In genomic region chr14:56341766-56342418, GRCh38 we compare ENCODE assay signal across 10 cellular contexts.
DNase-seq lines count a peak whose midpoint lies in the region; ATAC-seq and TF ChIP-seq lines count a peak whose summit lies in the region.
"Had no signal": no experiment of that assay in that cellular context is flagged by ENCODE, and none has a peak within 500 bp of the region (broad histone marks: within the 10 kb centered on the region; RNA-seq: fewer than 3 reads in every experiment).

No MANE protein-coding gene starts in this region.

- no peaks in the 10 kb centered on the region for H3K23me2 ChIP-seq in H9 (ENCODE audit: insufficient read length, low read depth, low read length, poor library complexity, severe bottlenecking)

- no peaks in the 10 kb centered on the region for H3K9me3 ChIP-seq in H9 (ENCODE audit: control insufficient read depth, low read depth, low read length)
- H3K9me3 ChIP-seq: ovary had no signal

- H3K9ac ChIP-seq in H9 (ENCODE audit: extremely low read depth, insufficient read length, low read length): no peak overlapping the region

- H4K5ac ChIP-seq in H9 (ENCODE audit: insufficient read length, low read depth, low read length): no peak overlapping the region

- H3K4me3 ChIP-seq in astrocyte of the spinal cord (ENCODE audit: low read depth, low read length): no peak overlapping the region
- H3K4me3 ChIP-seq: ovary had no signal

- H3K4me1 ChIP-seq in H9 (ENCODE audit: insufficient read depth, low read length): no peaks in the 10 kb centered on the region

- H2BK20ac ChIP-seq in H9 (ENCODE audit: low read depth, low read length, poor library complexity, severe bottlenecking): no peak overlapping the region

- intact Hi-C loops in activated naive CD4-positive, alpha-beta T cell treated with anti-CD3 and anti-CD28 coated beads for 36 hours (cut with micrococcal nuclease): loop anchor here (2.0 to 10.0 kb wide), 5 partner anchors 133 to 903 kb away; no protein-coding TSS in a partner anchor

- H3K23ac ChIP-seq in H9 (ENCODE audit: insufficient read length, low read depth, low read length): no peak overlapping the region

- H3K9me3 Mint-ChIP-seq in H9 (no peaks in the 10 kb centered on the region), nephron progenitor cell (peaks cover 1% of the 10 kb centered on the region)
- no peaks in the 10 kb centered on the region for H3K9me3 Mint-ChIP-seq in activated naive CD4-positive, alpha-beta T cell treated with anti-CD3 and anti-CD28 coated beads for 36 hours

- H3K27me3 Mint-ChIP-seq in H9 (ENCODE audit: low read depth) (no peaks in the 10 kb centered on the region; the same call in 1 of the 2 replicates), nephron progenitor cell (ENCODE audit: low read depth, poor library complexity) (no peaks in the 10 kb centered on the region)
- no peaks in the 10 kb centered on the region for H3K27me3 Mint-ChIP-seq in activated naive CD4-positive, alpha-beta T cell treated with anti-CD3 and anti-CD28 coated beads for 36 hours (ENCODE audit: low read depth)

- no peak overlapping the region for H3K27ac Mint-ChIP-seq in H9
- peak overlapping the region; percentile 24 for H3K27ac Mint-ChIP-seq in nephron progenitor cell
- H3K27ac Mint-ChIP-seq in activated naive CD4-positive, alpha-beta T cell treated with anti-CD3 and anti-CD28 coated beads for 36 hours: no peak overlapping the region

- no peak overlapping the region for H3K27ac ChIP-seq in H9 (ENCODE audit: insufficient read length, low read depth, low read length)

- H3K36me3 Mint-ChIP-seq in H9 (ENCODE audit: insufficient read depth in 1 of 3, low read depth in 3 of 3): no peaks in the 10 kb centered on the region
- peaks cover under 1% of the 10 kb centered on the region for H3K36me3 Mint-ChIP-seq in nephron progenitor cell (ENCODE audit: low read depth)
- H3K36me3 Mint-ChIP-seq in activated naive CD4-positive, alpha-beta T cell treated with anti-CD3 and anti-CD28 coated beads for 36 hours (ENCODE audit: low read depth): no peaks in the 10 kb centered on the region

- no peaks in the 10 kb centered on the region for H3K79me2 ChIP-seq in H9 (ENCODE audit: insufficient read depth, low read length)

- H2BK5ac ChIP-seq in H9 (ENCODE audit: insufficient read length, low read length): no peak overlapping the region

- DNase-seq in H9: no peak
- peak; percentile 41 for DNase-seq in astrocyte of the spinal cord (ENCODE audit: low read depth, low spot score)
- peak; percentile 23 for DNase-seq in nephron progenitor cell
- no peak for DNase-seq in NCI-H1436 (lab: John Stamatoyannopoulos, UW)
- DNase-seq in cerebellum (ENCODE audit: low spot score): no peak
- no peak for DNase-seq in activated naive CD4-positive, alpha-beta T cell treated with anti-CD3 and anti-CD28 coated beads for 36 hours
- DNase-seq in NCI-H774 (lab: John Stamatoyannopoulos, UW): no peak
- DNase-seq: NCI-H2029 treated with DMSO at 0.1 percent for 48 hours, ovary had no signal

- no peaks in the 10 kb centered on the region for H3K79me1 ChIP-seq in H9 (ENCODE audit: insufficient read depth, low read depth, low read length, poor library complexity, severe bottlenecking)

- H3K4ac ChIP-seq in H9 (ENCODE audit: low read depth, low read length): no peak overlapping the region

- in situ Hi-C loops in astrocyte of the spinal cord (cut with HindIII; ENCODE audit: low sequenced_read_pairs): no loop called here

- TF ChIP-seq CTCF in H9 (conservative IDR thresholded peaks at IDR 0.05): no peak
- no peak for TF ChIP-seq CTCF in astrocyte of the spinal cord (IDR thresholded peaks at IDR 0.05; ENCODE audit: low read depth, low read length)
- no peak for TF ChIP-seq CTCF in nephron progenitor cell (IDR thresholded peaks at IDR 0.05)

- H3K4me1 Mint-ChIP-seq in H9 (no peaks in the 10 kb centered on the region), nephron progenitor cell (peaks cover 62% of the 10 kb centered on the region)
- H3K4me1 Mint-ChIP-seq in activated naive CD4-positive, alpha-beta T cell treated with anti-CD3 and anti-CD28 coated beads for 36 hours (ENCODE audit: low read depth): no peaks in the 10 kb centered on the region

- H3K56ac ChIP-seq in H9 (ENCODE audit: insufficient read length, low read depth, low read length): no peak overlapping the region

- WGBS in H9 (ENCODE audit: extremely low coverage, insufficient read length, low lambda C conversion rate): no CpG with 5 or more reads among the region's 7 CpGs

- no peak overlapping the region for H2BK12ac ChIP-seq in H9 (ENCODE audit: insufficient read length, low read depth, low read length)

- no peak overlapping the region for H2AFZ ChIP-seq in H9 (ENCODE audit: low read length)

- no peak overlapping the region for H4K91ac ChIP-seq in H9 (ENCODE audit: insufficient read length, low read depth, low read length)

- H4K8ac ChIP-seq in H9 (replicated peaks; ENCODE audit: insufficient read length, low read depth, low read length): peak overlapping the region; percentile 67

- no peak overlapping the region for H3K18ac ChIP-seq in H9 (ENCODE audit: insufficient read length, low read depth, low read length)

- H3K14ac ChIP-seq in H9 (ENCODE audit: insufficient read depth, low read length): no peak overlapping the region

- H3K4me3 Mint-ChIP-seq in H9: no peak overlapping the region
- no peak overlapping the region for H3K4me3 Mint-ChIP-seq in nephron progenitor cell
- H3K4me3 Mint-ChIP-seq in activated naive CD4-positive, alpha-beta T cell treated with anti-CD3 and anti-CD28 coated beads for 36 hours: no peak overlapping the region

- ATAC-seq in GM18498 (IDR thresholded peaks at IDR 0.05; ENCODE audit: unreplicated experiment): peak; percentile 19

- CTCF ChIA-PET in activated naive CD4-positive, alpha-beta T cell treated with anti-CD3 and anti-CD28 coated beads for 36 hours (lab: Charles Lee): interaction anchor here (2.0 kb wide), 1 partner anchor 611 kb away, joined by 7 read pairs; no protein-coding TSS in a partner anchor

- no peak overlapping the region for H2BK120ac ChIP-seq in H9 (ENCODE audit: low read depth, low read length, poor library complexity, severe bottlenecking)

- no peak overlapping the region for H2AK5ac ChIP-seq in H9 (ENCODE audit: insufficient read length, low read length)

- H3K27me3 ChIP-seq in H9 (ENCODE audit: insufficient read depth, low read length): no peaks in the 10 kb centered on the region
- H3K27me3 ChIP-seq: ovary had no signal

- H2BK15ac ChIP-seq in H9 (ENCODE audit: low read depth, low read length): no peak overlapping the region

- no peak overlapping the region for H3K4me2 ChIP-seq in H9 (ENCODE audit: insufficient read depth, insufficient read length, low read length)

- no peak overlapping the region for H3T11ph ChIP-seq in H9 (ENCODE audit: low read length)

- H4K20me1 ChIP-seq in H9 (ENCODE audit: control insufficient read depth, insufficient read depth, insufficient read length): no peaks in the 10 kb centered on the region

Comparison
In these comparisons a context has a peak if more than half of its experiments do, and no peak if none do; other contexts are left out.
1. DNase-seq: peak in astrocyte of the spinal cord (single experiment) and nephron progenitor cell (single experiment); none in H9 (single experiment), NCI-H1436 (single experiment), cerebellum (single experiment), activated naive CD4-positive, alpha-beta T cell treated with anti-CD3 and anti-CD28 coated beads for 36 hours (single experiment) and NCI-H774 (single experiment).